Comparison of ENCODE assay signal across 1 cellular context in genomic region chr2:99278793-99279291, GRCh38.
A peak's percentile ranks its signal among the peaks of the same experiment; 100 is the strongest.
TF ChIP-seq lines count a peak whose summit lies in the region.

No MANE protein-coding gene starts in this region.

TF ChIP-seq in K562, 482 proteins besides CTCF, POLR2A, EP300 and RAD21:
- TF ChIP-seq FOXP4 (CRISPR knock-in tag; IDR thresholded peaks at IDR 0.05; ENCODE audit: borderline replicate concordance) = no peak
- no peak for TF ChIP-seq ELF1 (tag; IDR thresholded peaks at IDR 0.05)
- TF ChIP-seq TCF3 (CRISPR knock-in tag; IDR thresholded peaks at IDR 0.05) = peak; percentile 31
- no peak for TF ChIP-seq JUNB (CRISPR knock-in tag; conservative IDR thresholded peaks at IDR 0.05)
- no peak for TF ChIP-seq MTA2 (IDR thresholded peaks at IDR 0.05; ENCODE audit: low read depth)
- no peak for TF ChIP-seq CEBPG (CRISPR knock-in tag; IDR thresholded peaks at IDR 0.05)
- peak in 1 of 2 experiments; percentile 63; a peak in 2 of 4 replicates for TF ChIP-seq CEBPG (tag; conservative IDR thresholded peaks at IDR 0.05 in 1 of 2, IDR thresholded peaks at IDR 0.05 in 1 of 2)
- TF ChIP-seq CEBPB (tag; IDR thresholded peaks at IDR 0.05) = peak; percentile 58
- TF ChIP-seq FOXA3 (CRISPR knock-in tag; conservative IDR thresholded peaks at IDR 0.05 in 1 of 2, IDR thresholded peaks at IDR 0.05 in 1 of 2) = peak in 1 of 2 experiments; percentile 70; a peak in 2 of 4 replicates
